In the genomic region with DNA sequence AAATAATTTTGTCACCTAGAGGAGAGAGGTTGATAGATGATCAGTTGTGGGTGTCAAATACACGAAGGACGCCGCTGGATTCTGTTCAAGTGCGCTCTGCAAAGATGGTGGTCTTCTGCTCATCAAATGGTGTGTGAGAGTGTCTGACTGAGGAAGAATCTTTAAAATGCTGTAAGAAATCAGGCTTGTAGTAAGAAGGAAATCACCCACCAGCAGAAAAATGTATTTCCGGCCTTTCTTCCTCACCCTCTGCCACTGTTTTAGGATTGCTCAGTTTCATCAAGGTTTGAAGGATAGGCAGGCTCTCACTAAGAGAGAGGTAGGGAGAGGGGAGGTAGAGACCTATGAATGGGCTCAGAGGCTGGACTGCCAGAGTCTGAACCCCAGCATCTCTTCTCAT, we compare ENCODE assay signal across 21 cellular contexts. TPM values are rescaled to one million over a fixed set of nuclear protein-coding genes. Genes with fewer than 3 reads are reported as not detected.
DNase-seq lines count a peak whose midpoint lies in the region; ATAC-seq and TF ChIP-seq lines count a peak whose summit lies in the region.
"Had no signal": no experiment of that assay in that cellular context is flagged by ENCODE, and none has a peak within 500 bp of the region (broad histone marks: within the 10 kb centered on the region; RNA-seq: fewer than 3 reads in every experiment).

No MANE protein-coding gene starts in this region.

- H3K4me3 Mint-ChIP-seq in activated CD4-positive, alpha-beta T cell treated with anti-CD3 and anti-CD28 coated beads, Interleukin-2, amount 10 ng/mL, durations not matched to agents 24 days and 14 days = peak overlapping the region; percentile 75
- H3K4me3 Mint-ChIP-seq in activated T-helper 2 cell treated with anti-CD3 and anti-CD28 coated beads, Interferon-gamma antibody, Interleukin-2, Interleukin-4, amounts not matched to agents 10 μg/mL and 5 μg/mL and 100 μg/mL, durations not matched to agents 14 hours and 24 hours and 36 hours (ENCODE audit: low read depth) = peak overlapping the region; percentile 41
- no peak overlapping the region for H3K4me3 Mint-ChIP-seq in nephron progenitor cell

- H3K36me3 ChIP-seq in KOPT-K1 (ENCODE audit: insufficient read depth, low read length) = peaks cover 84% of the 10 kb centered on the region
- H3K36me3 ChIP-seq: breast epithelium, pancreas, upper lobe of right lung had no signal

- H3K4me1 Mint-ChIP-seq in activated CD4-positive, alpha-beta T cell treated with anti-CD3 and anti-CD28 coated beads, Interleukin-2, amount 10 ng/mL, durations not matched to agents 24 days and 14 days = peaks cover 78% of the 10 kb centered on the region
- H3K4me1 Mint-ChIP-seq in activated T-helper 2 cell treated with anti-CD3 and anti-CD28 coated beads, Interferon-gamma antibody, Interleukin-2, Interleukin-4, amounts not matched to agents 10 μg/mL and 5 μg/mL and 100 μg/mL, durations not matched to agents 14 hours and 24 hours and 36 hours (ENCODE audit: low read depth) = peaks cover 69% of the 10 kb centered on the region
- no peaks in the 10 kb centered on the region for H3K4me1 Mint-ChIP-seq in nephron progenitor cell

- peaks cover 71% of the 10 kb centered on the region for H3K36me3 Mint-ChIP-seq in activated CD4-positive, alpha-beta T cell treated with anti-CD3 and anti-CD28 coated beads, Interleukin-2, amount 10 ng/mL, durations not matched to agents 24 days and 14 days (ENCODE audit: low read depth)
- peaks cover 85% of the 10 kb centered on the region for H3K36me3 Mint-ChIP-seq in activated T-helper 2 cell treated with anti-CD3 and anti-CD28 coated beads, Interferon-gamma antibody, Interleukin-2, Interleukin-4, amounts not matched to agents 10 μg/mL and 5 μg/mL and 100 μg/mL, durations not matched to agents 14 hours and 24 hours and 36 hours (ENCODE audit: low read depth)
- peaks cover 32% of the 10 kb centered on the region for H3K36me3 Mint-ChIP-seq in nephron progenitor cell (ENCODE audit: low read depth)

- H3K27ac ChIP-seq in KOPT-K1 (ENCODE audit: low read depth, low read length, poor library complexity, severe bottlenecking) = peak overlapping the region; percentile 36
- H3K27ac ChIP-seq: A549, breast epithelium, hepatocyte, pancreas, upper lobe of right lung, VCaP had no signal

- H3K27me3 Mint-ChIP-seq in activated CD4-positive, alpha-beta T cell treated with anti-CD3 and anti-CD28 coated beads, Interleukin-2, amount 10 ng/mL, durations not matched to agents 24 days and 14 days = no peaks in the 10 kb centered on the region
- H3K27me3 Mint-ChIP-seq in activated T-helper 2 cell treated with anti-CD3 and anti-CD28 coated beads, Interferon-gamma antibody, Interleukin-2, Interleukin-4, amounts not matched to agents 10 μg/mL and 5 μg/mL and 100 μg/mL, durations not matched to agents 14 hours and 24 hours and 36 hours (ENCODE audit: low read depth) = no peaks in the 10 kb centered on the region
- peaks cover 2% of the 10 kb centered on the region for H3K27me3 Mint-ChIP-seq in nephron progenitor cell (ENCODE audit: low read depth, poor library complexity)

- no peak for DNase-seq in activated CD4-positive, alpha-beta T cell treated with anti-CD3 and anti-CD28 coated beads, Interleukin-2, amount 10 ng/mL, durations not matched to agents 24 days and 14 days
- DNase-seq in activated CD4-positive, alpha-beta T cell treated with anti-CD3 and anti-CD28 coated beads, Interleukin-2, amount 50 U/mL, for 1 hour = no peak
- no peak for DNase-seq in activated T-helper 2 cell treated with anti-CD3 and anti-CD28 coated beads, Interferon-gamma antibody, Interleukin-2, Interleukin-4, amounts not matched to agents 10 μg/mL and 5 μg/mL and 100 μg/mL, durations not matched to agents 14 hours and 24 hours and 36 hours (ENCODE audit: low spot score)
- DNase-seq in nephron progenitor cell = no peak
- DNase-seq in hypothalamus (lab: John Stamatoyannopoulos, UW) = no peak
- no peak for DNase-seq in AG08396 (ENCODE audit: low spot score)
- no peak for DNase-seq in left colon
- DNase-seq: Caco-2, GDM1, midbrain, NCI-H2081 treated with DMSO at 0.1 percent for 48 hours, NCI-H526 treated with DMSO at 0.1 percent for 48 hours, pancreas, small intestine, upper lobe of right lung had no signal

- peak overlapping the region; percentile 94 for H3K27ac Mint-ChIP-seq in activated CD4-positive, alpha-beta T cell treated with anti-CD3 and anti-CD28 coated beads, Interleukin-2, amount 10 ng/mL, durations not matched to agents 24 days and 14 days
- H3K27ac Mint-ChIP-seq in activated T-helper 2 cell treated with anti-CD3 and anti-CD28 coated beads, Interferon-gamma antibody, Interleukin-2, Interleukin-4, amounts not matched to agents 10 μg/mL and 5 μg/mL and 100 μg/mL, durations not matched to agents 14 hours and 24 hours and 36 hours = peak overlapping the region; percentile 89
- peak overlapping the region; percentile 25 for H3K27ac Mint-ChIP-seq in nephron progenitor cell

- peaks cover 5% of the 10 kb centered on the region for H3K9me3 ChIP-seq in KOPT-K1 (ENCODE audit: insufficient read depth, low read length, poor library complexity, severe bottlenecking)
- H3K9me3 ChIP-seq: A549, Caco-2, pancreas, upper lobe of right lung had no signal

- ATAC-seq in left colon = no peak
- ATAC-seq: A549, Panc1, pancreas, upper lobe of right lung had no signal

- no peak for TF ChIP-seq CTCF in nephron progenitor cell (IDR thresholded peaks at IDR 0.05)

- H3K9me3 Mint-ChIP-seq in activated CD4-positive, alpha-beta T cell treated with anti-CD3 and anti-CD28 coated beads, Interleukin-2, amount 10 ng/mL, durations not matched to agents 24 days and 14 days = peaks cover 5% of the 10 kb centered on the region
- peaks cover 17% of the 10 kb centered on the region for H3K9me3 Mint-ChIP-seq in activated T-helper 2 cell treated with anti-CD3 and anti-CD28 coated beads, Interferon-gamma antibody, Interleukin-2, Interleukin-4, amounts not matched to agents 10 μg/mL and 5 μg/mL and 100 μg/mL, durations not matched to agents 14 hours and 24 hours and 36 hours
- H3K9me3 Mint-ChIP-seq in nephron progenitor cell = peaks cover 24% of the 10 kb centered on the region

- intact Hi-C loops in activated CD4-positive, alpha-beta T cell treated with anti-CD3 and anti-CD28 coated beads, Interleukin-2, amount 10 ng/mL, durations not matched to agents 24 days and 14 days (cut with micrococcal nuclease) = loop anchor here (5.0 kb wide), 1 partner anchor 497 kb away; no protein-coding TSS in a partner anchor
- intact Hi-C loops in activated T-helper 2 cell treated with anti-CD3 and anti-CD28 coated beads, Interferon-gamma antibody, Interleukin-2, Interleukin-4, amounts not matched to agents 10 μg/mL and 5 μg/mL and 100 μg/mL, durations not matched to agents 14 hours and 24 hours and 36 hours (cut with micrococcal nuclease) = loop anchor here (5.0 kb wide), 2 partner anchors 33 to 477 kb away; no protein-coding TSS in a partner anchor
- intact Hi-C loops in left colon (cut with DNase I, micrococcal nuclease) = no loop called here

RNA-seq across cellular contexts. Expression of gene RHOH, which starts 28.7 kb away (rescaled TPM):
- total RNA-seq in activated CD4-positive, alpha-beta T cell treated with anti-CD3 and anti-CD28 coated beads, Interleukin-2, amount 10 ng/mL, durations not matched to agents 24 days and 14 days = 98.1 and 107 TPM in 2 replicates
- 108 and 120 TPM in 2 replicates for total RNA-seq in activated T-helper 2 cell treated with anti-CD3 and anti-CD28 coated beads, Interferon-gamma antibody, Interleukin-2, Interleukin-4, amounts not matched to agents 10 μg/mL and 5 μg/mL and 100 μg/mL, durations not matched to agents 14 hours and 24 hours and 36 hours
- 1 to 10 TPM; 2.8 to 4.2 TPM for total RNA-seq in left colon
- total RNA-seq: Caco-2, hepatocyte had no signal

Comparison
In these comparisons a context has a peak if more than half of its experiments do, and no peak if none do; other contexts are left out.
1. H3K27ac Mint-ChIP-seq: peak in every context shown above with its lines; median percentile 94 in activated CD4-positive, alpha-beta T cell treated with anti-CD3 and anti-CD28 coated beads, Interleukin-2, amount 10 ng/mL, durations not matched to agents 24 days and 14 days; 89 in activated T-helper 2 cell treated with anti-CD3 and anti-CD28 coated beads, Interferon-gamma antibody, Interleukin-2, Interleukin-4, amounts not matched to agents 10 μg/mL and 5 μg/mL and 100 μg/mL, durations not matched to agents 14 hours and 24 hours and 36 hours; 25 in nephron progenitor cell.
2. RNA of gene RHOH, which starts 28.7 kb away (total RNA-seq): 108 to 120 TPM in activated T-helper 2 cell treated with anti-CD3 and anti-CD28 coated beads, Interferon-gamma antibody, Interleukin-2, Interleukin-4, amounts not matched to agents 10 μg/mL and 5 μg/mL and 100 μg/mL, durations not matched to agents 14 hours and 24 hours and 36 hours and 98.1 to 107 TPM in activated CD4-positive, alpha-beta T cell treated with anti-CD3 and anti-CD28 coated beads, Interleukin-2, amount 10 ng/mL, durations not matched to agents 24 days and 14 days; 2.8 to 4.2 TPM in left colon; every median in the first group is over 10 times any median in the second.
3. intact Hi-C loops: an anchor here in activated CD4-positive, alpha-beta T cell treated with anti-CD3 and anti-CD28 coated beads, Interleukin-2, amount 10 ng/mL, durations not matched to agents 24 days and 14 days (5.0 kb wide) and activated T-helper 2 cell treated with anti-CD3 and anti-CD28 coated beads, Interferon-gamma antibody, Interleukin-2, Interleukin-4, amounts not matched to agents 10 μg/mL and 5 μg/mL and 100 μg/mL, durations not matched to agents 14 hours and 24 hours and 36 hours (5.0 kb wide); none called in left colon.